In the genomic region with DNA sequence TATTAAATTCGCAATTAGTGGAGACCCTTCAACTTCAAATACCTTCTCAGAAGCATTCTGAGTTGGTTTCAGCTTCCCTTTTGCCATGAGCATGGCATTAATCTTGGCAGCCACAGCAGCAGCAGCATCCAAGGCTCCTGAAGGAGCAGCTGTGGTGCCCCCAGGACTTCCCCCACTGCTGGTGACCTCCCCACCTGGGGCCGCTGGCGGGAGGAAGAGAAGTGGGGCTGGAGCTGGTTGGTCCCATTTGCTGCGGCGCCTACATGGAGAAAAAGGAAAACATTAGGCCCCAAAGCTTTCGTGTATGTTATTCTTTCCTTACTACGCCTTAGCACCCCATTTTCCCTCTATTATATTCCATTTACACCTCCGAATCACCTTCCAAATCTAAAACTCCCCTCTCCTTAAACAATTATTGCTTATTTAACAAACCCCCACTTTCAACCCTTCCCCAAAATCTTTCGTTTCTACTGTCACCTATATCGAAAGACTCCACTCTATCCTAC, we compare ENCODE assay signal across 10 cellular contexts. TPM values are rescaled to one million over a fixed set of nuclear protein-coding genes. Genes with fewer than 3 reads are reported as not detected.
DNase-seq lines count a peak whose midpoint lies in the region; ATAC-seq, FAIRE-seq and TF ChIP-seq lines count a peak whose summit lies in the region.
"Had no signal": no experiment of that assay in that cellular context is flagged by ENCODE, and none has a peak within 500 bp of the region (broad histone marks: within the 10 kb centered on the region; RNA-seq: fewer than 3 reads in every experiment).

No MANE protein-coding gene starts in this region.

- no peak overlapping the region for H3K4me3 Mint-ChIP-seq in activated T-helper 1 cell treated with anti-CD3 and anti-CD28 coated beads, Interleukin-12 subunit alpha, Interleukin-12 subunit beta, Interleukin-2, Interleukin-4 antibody, amounts not matched to agents 30 ng/mL and 10 ng/mL and 1 ng/mL, durations not matched to agents 14 hours and 24 hours and 36 hours
- no peak overlapping the region for H3K4me3 Mint-ChIP-seq in activated T-helper 2 cell treated with anti-CD3 and anti-CD28 coated beads, Interferon-gamma antibody, Interleukin-2, Interleukin-4, amounts not matched to agents 10 μg/mL and 5 μg/mL and 100 μg/mL, durations not matched to agents 14 hours and 24 hours and 36 hours (ENCODE audit: low read depth)
- H3K4me3 Mint-ChIP-seq: activated naive CD8-positive, alpha-beta T cell had no signal

- peak overlapping the region; percentile 96 for H2AK5ac ChIP-seq in mesenchymal stem cell (ENCODE audit: low read length, severe bottlenecking)

- TF ChIP-seq EP300 in A549 (IDR thresholded peaks at IDR 0.05), result no peak

- in situ Hi-C loops in brain microvascular endothelial cell (cut with HindIII; ENCODE audit: low pct_ligation_motif_present, low sequenced_read_pairs), result no loop called here

- H3K27ac ChIP-seq in A549 (peak overlapping the region; percentile 91 to 94), brain microvascular endothelial cell (peak overlapping the region; percentile 87), mesenchymal stem cell (ENCODE audit: low read length, poor library complexity, severe bottlenecking) (peak overlapping the region; percentile 90)

- H2BK5ac ChIP-seq in mesenchymal stem cell (ENCODE audit: low read depth, low read length, poor library complexity, severe bottlenecking), result peak overlapping the region; percentile 93

- no peak for FAIRE-seq in A549 (lab: Jason Lieb, UNC)

- DNase-seq in A549 (ENCODE audit: low read depth in 1 of 2, low spot score in 1 of 2) (no peak), H7 (peak; percentile 53), brain microvascular endothelial cell (no peak), mesenchymal stem cell (no peak)
- DNase-seq in activated T-helper 1 cell treated with anti-CD3 and anti-CD28 coated beads, Interleukin-12 subunit alpha, Interleukin-12 subunit beta, Interleukin-2, Interleukin-4 antibody, amounts not matched to agents 30 ng/mL and 10 ng/mL and 1 ng/mL, durations not matched to agents 14 hours and 24 hours and 36 hours (ENCODE audit: low spot score), result no peak
- no peak for DNase-seq in central memory CD4-positive, alpha-beta T cell
- DNase-seq in activated T-helper 2 cell treated with anti-CD3 and anti-CD28 coated beads, Interferon-gamma antibody, Interleukin-2, Interleukin-4, amounts not matched to agents 10 μg/mL and 5 μg/mL and 100 μg/mL, durations not matched to agents 14 hours and 24 hours and 36 hours (ENCODE audit: low spot score), result no peak

- intact Hi-C loops in activated T-helper 1 cell treated with anti-CD3 and anti-CD28 coated beads, Interleukin-12 subunit alpha, Interleukin-12 subunit beta, Interleukin-2, Interleukin-4 antibody, amounts not matched to agents 30 ng/mL and 10 ng/mL and 1 ng/mL, durations not matched to agents 14 hours and 24 hours and 36 hours (cut with micrococcal nuclease), result loop anchor here (1.0 to 10.0 kb wide), 11 partner anchors 13 to 401 kb away; a partner anchor contains a TSS
- intact Hi-C loops in activated T-helper 2 cell treated with anti-CD3 and anti-CD28 coated beads, Interferon-gamma antibody, Interleukin-2, Interleukin-4, amounts not matched to agents 10 μg/mL and 5 μg/mL and 100 μg/mL, durations not matched to agents 14 hours and 24 hours and 36 hours (cut with micrococcal nuclease), result loop anchor here (1.0 kb wide), 3 partner anchors 44 to 121 kb away; a partner anchor contains a TSS

- H3K27me3 ChIP-seq in H7 (ENCODE audit: control insufficient read depth, insufficient read depth, low read length) (no peaks in the 10 kb centered on the region), brain microvascular endothelial cell (replicated peaks) (no peaks in the 10 kb centered on the region), mesenchymal stem cell (ENCODE audit: control insufficient read depth in 1 of 2, insufficient read depth in 1 of 2, low read length in 2 of 2) (no peaks in the 10 kb centered on the region)

- H3K79me1 ChIP-seq in mesenchymal stem cell (replicated peaks; ENCODE audit: low read length, poor library complexity, severe bottlenecking), result peaks cover 3% of the 10 kb centered on the region

- POLR2A ChIA-PET in A549 (lab: Yijun Ruan, JAX), result interaction anchor here (0.6 to 1.9 kb wide), 12 partner anchors 10 to 279 kb away, joined by 3 to 10 read pairs (median 4); a partner anchor contains a TSS

- peak overlapping the region in 1 of 2 experiments; percentile 99 for H3K23ac ChIP-seq in mesenchymal stem cell (ENCODE audit: low read length in 2 of 2)

- H3K27ac Mint-ChIP-seq in activated T-helper 1 cell treated with anti-CD3 and anti-CD28 coated beads, Interleukin-12 subunit alpha, Interleukin-12 subunit beta, Interleukin-2, Interleukin-4 antibody, amounts not matched to agents 30 ng/mL and 10 ng/mL and 1 ng/mL, durations not matched to agents 14 hours and 24 hours and 36 hours, result no peak overlapping the region
- no peak overlapping the region for H3K27ac Mint-ChIP-seq in activated T-helper 2 cell treated with anti-CD3 and anti-CD28 coated beads, Interferon-gamma antibody, Interleukin-2, Interleukin-4, amounts not matched to agents 10 μg/mL and 5 μg/mL and 100 μg/mL, durations not matched to agents 14 hours and 24 hours and 36 hours

- H3K4me2 ChIP-seq in A549 (peak overlapping the region; percentile 88), mesenchymal stem cell (ENCODE audit: low read length, poor library complexity, severe bottlenecking) (peak overlapping the region; percentile 98)

- peak in 1 of 2 experiments; percentile 8; a peak in 1 of 6 replicates for ATAC-seq in A549
- no peak for ATAC-seq in HG03457 (IDR thresholded peaks at IDR 0.05; ENCODE audit: unreplicated experiment)

- peak overlapping the region; percentile 90 to 100 for H3K18ac ChIP-seq in mesenchymal stem cell (ENCODE audit: low read depth in 1 of 2, low read length in 2 of 2)

- TF ChIP-seq POLR2A in A549 (IDR thresholded peaks at IDR 0.05; ENCODE audit: low read length), result no peak

- H3K9ac ChIP-seq in mesenchymal stem cell (ENCODE audit: low read length), result peak overlapping the region; percentile 98

- no peak overlapping the region for H2BK15ac ChIP-seq in mesenchymal stem cell (ENCODE audit: low read depth, poor library complexity, severe bottlenecking)

- CTCF ChIA-PET in A549 (lab: Yijun Ruan, JAX), result interaction anchor here (0.5 to 3.4 kb wide), 6 partner anchors 13 to 132 kb away, joined by 3 to 21 read pairs (median 6); a partner anchor contains a TSS

- no peaks in the 10 kb centered on the region for H3K9me3 Mint-ChIP-seq in activated T-helper 1 cell treated with anti-CD3 and anti-CD28 coated beads, Interleukin-12 subunit alpha, Interleukin-12 subunit beta, Interleukin-2, Interleukin-4 antibody, amounts not matched to agents 30 ng/mL and 10 ng/mL and 1 ng/mL, durations not matched to agents 14 hours and 24 hours and 36 hours
- no peaks in the 10 kb centered on the region for H3K9me3 Mint-ChIP-seq in activated T-helper 2 cell treated with anti-CD3 and anti-CD28 coated beads, Interferon-gamma antibody, Interleukin-2, Interleukin-4, amounts not matched to agents 10 μg/mL and 5 μg/mL and 100 μg/mL, durations not matched to agents 14 hours and 24 hours and 36 hours

- H3K4me1 ChIP-seq in A549, result peaks cover 43% of the 10 kb centered on the region
- peaks cover 14% of the 10 kb centered on the region for H3K4me1 ChIP-seq in mesenchymal stem cell (ENCODE audit: control insufficient read depth, insufficient read depth, low read depth, low read length)

- H3K4me3 ChIP-seq in A549 (peak overlapping the region; percentile 81), H7 (ENCODE audit: insufficient read depth, low read depth, low read length) (peak overlapping the region; percentile 87), brain microvascular endothelial cell (ENCODE audit: low read depth, low read length) (peak overlapping the region; percentile 97), mesenchymal stem cell (ENCODE audit: insufficient read depth in 1 of 2, low read depth in 1 of 2, low read length in 2 of 2) (peak overlapping the region; percentile 92 to 98)

- TF ChIP-seq CTCF in A549 (IDR thresholded peaks at IDR 0.05) (no peak), brain microvascular endothelial cell (IDR thresholded peaks at IDR 0.05; ENCODE audit: low read depth, low read length, missing control alignments) (no peak)

- WGBS in A549 (ENCODE audit: missing lambda C conversion rate), result 1% methylated on average over 10 of the region's 10 CpGs
- WGBS in mesenchymal stem cell, result 13% methylated on average over 8 of the region's 10 CpGs

- peaks cover 29% of the 10 kb centered on the region for H3K36me3 Mint-ChIP-seq in activated T-helper 1 cell treated with anti-CD3 and anti-CD28 coated beads, Interleukin-12 subunit alpha, Interleukin-12 subunit beta, Interleukin-2, Interleukin-4 antibody, amounts not matched to agents 30 ng/mL and 10 ng/mL and 1 ng/mL, durations not matched to agents 14 hours and 24 hours and 36 hours (ENCODE audit: low read depth)
- H3K36me3 Mint-ChIP-seq in activated T-helper 2 cell treated with anti-CD3 and anti-CD28 coated beads, Interferon-gamma antibody, Interleukin-2, Interleukin-4, amounts not matched to agents 10 μg/mL and 5 μg/mL and 100 μg/mL, durations not matched to agents 14 hours and 24 hours and 36 hours (ENCODE audit: low read depth), result peaks cover 36% of the 10 kb centered on the region

- H3K27me3 Mint-ChIP-seq in activated T-helper 1 cell treated with anti-CD3 and anti-CD28 coated beads, Interleukin-12 subunit alpha, Interleukin-12 subunit beta, Interleukin-2, Interleukin-4 antibody, amounts not matched to agents 30 ng/mL and 10 ng/mL and 1 ng/mL, durations not matched to agents 14 hours and 24 hours and 36 hours (ENCODE audit: insufficient read depth), result no peaks in the 10 kb centered on the region
- H3K27me3 Mint-ChIP-seq in activated T-helper 2 cell treated with anti-CD3 and anti-CD28 coated beads, Interferon-gamma antibody, Interleukin-2, Interleukin-4, amounts not matched to agents 10 μg/mL and 5 μg/mL and 100 μg/mL, durations not matched to agents 14 hours and 24 hours and 36 hours (ENCODE audit: low read depth), result no peaks in the 10 kb centered on the region
- H3K27me3 Mint-ChIP-seq: activated naive CD8-positive, alpha-beta T cell had no signal

- no peak overlapping the region for H4K91ac ChIP-seq in mesenchymal stem cell (ENCODE audit: low read length)

- peak overlapping the region; percentile 42 for H2BK120ac ChIP-seq in mesenchymal stem cell (ENCODE audit: low read depth, low read length)

- TF ChIP-seq RAD21 in A549 (conservative IDR thresholded peaks at IDR 0.05 in 1 of 2, IDR thresholded peaks at IDR 0.05 in 1 of 2), result no peak

- no peaks in the 10 kb centered on the region for H3K9me3 ChIP-seq in A549
- H3K9me3 ChIP-seq in mesenchymal stem cell (ENCODE audit: control insufficient read depth, low read length), result no peaks in the 10 kb centered on the region

- peak overlapping the region; percentile 100 for H4K8ac ChIP-seq in mesenchymal stem cell (ENCODE audit: low read length)

- H2AFZ ChIP-seq in mesenchymal stem cell (ENCODE audit: low read depth, low read length), result no peak overlapping the region

- H3K36me3 ChIP-seq in H7 (replicated peaks; ENCODE audit: control insufficient read depth, insufficient read depth, low read length) (peaks cover 27% of the 10 kb centered on the region), brain microvascular endothelial cell (replicated peaks) (peaks cover 33% of the 10 kb centered on the region), mesenchymal stem cell (ENCODE audit: control insufficient read depth in 1 of 2, insufficient read depth in 2 of 2, low read depth in 1 of 2, low read length in 2 of 2) (peaks cover 23 to 43% of the 10 kb centered on the region in 2 experiments)

- peaks cover 43% of the 10 kb centered on the region for H3K4me1 Mint-ChIP-seq in activated T-helper 1 cell treated with anti-CD3 and anti-CD28 coated beads, Interleukin-12 subunit alpha, Interleukin-12 subunit beta, Interleukin-2, Interleukin-4 antibody, amounts not matched to agents 30 ng/mL and 10 ng/mL and 1 ng/mL, durations not matched to agents 14 hours and 24 hours and 36 hours (ENCODE audit: low read depth)
- peaks cover 32% of the 10 kb centered on the region for H3K4me1 Mint-ChIP-seq in activated T-helper 2 cell treated with anti-CD3 and anti-CD28 coated beads, Interferon-gamma antibody, Interleukin-2, Interleukin-4, amounts not matched to agents 10 μg/mL and 5 μg/mL and 100 μg/mL, durations not matched to agents 14 hours and 24 hours and 36 hours (ENCODE audit: low read depth)

- peak overlapping the region in 1 of 2 experiments; percentile 32 for H3K14ac ChIP-seq in mesenchymal stem cell (ENCODE audit: low read length in 2 of 2)

- no peak overlapping the region for H2BK12ac ChIP-seq in mesenchymal stem cell (ENCODE audit: low read length in 2 of 2)

- H3K4ac ChIP-seq in mesenchymal stem cell (ENCODE audit: low read depth in 1 of 2, low read length in 2 of 2), result peak overlapping the region; percentile 93 to 99

RNA-seq across cellular contexts. Expression of a gene that starts 0.6 kb away (rescaled TPM):
- polyA plus RNA-seq in A549 (2011; rRNA removed) (69.9 and 72.3 TPM in 2 replicates), A549 (2017; fragmentation: RNase III; extraction: RNeasy Plus Mini Kit Qiagen cat#74134 plus additional on column Dnase treatment) (35.7 to 37.9 TPM (median 37.7 TPM) in 3 replicates)
- polyA plus RNA-seq in A549 (2012; cell fraction: cytosol; rRNA removed), result 22.6 and 30.2 TPM in 2 replicates
- polyA plus RNA-seq in A549 (2012; cell fraction: nucleus; rRNA removed), result 52.1 and 67.4 TPM in 2 replicates
- 58.0 and 90.2 TPM in 2 replicates for polyA minus RNA-seq in A549 (2011; rRNA and poly(A)+ RNA removed)
- 58.4 and 78.1 TPM in 2 replicates for total RNA-seq in H7 (2014; rRNA removed; shearing (Covaris generic))
- polyA plus RNA-seq in mesenchymal stem cell (2013, experiment 1 of 2), result 18.9 TPM
- polyA plus RNA-seq in mesenchymal stem cell (2013, experiment 2 of 2), result 17.3 TPM
- 80.1 and 81.8 TPM in 2 replicates for total RNA-seq in activated T-helper 1 cell treated with anti-CD3 and anti-CD28 coated beads, Interleukin-12 subunit alpha, Interleukin-12 subunit beta, Interleukin-2, Interleukin-4 antibody, amounts not matched to agents 30 ng/mL and 10 ng/mL and 1 ng/mL, durations not matched to agents 14 hours and 24 hours and 36 hours
- 78.4 and 83.5 TPM in 2 replicates for total RNA-seq in activated T-helper 2 cell treated with anti-CD3 and anti-CD28 coated beads, Interferon-gamma antibody, Interleukin-2, Interleukin-4, amounts not matched to agents 10 μg/mL and 5 μg/mL and 100 μg/mL, durations not matched to agents 14 hours and 24 hours and 36 hours

RNA-seq across cellular contexts. Expression of a gene that starts 7.8 kb away (rescaled TPM):
- polyA plus RNA-seq in A549 (2011; rRNA removed) (0.12 TPM in 1 of 2 replicates, not detected in the other), A549 (2017; fragmentation: RNase III; extraction: RNeasy Plus Mini Kit Qiagen cat#74134 plus additional on column Dnase treatment) (0.06 TPM in 1 of 3 replicates, not detected in the others)
- 0.03 and 0.05 TPM in 2 replicates for polyA plus RNA-seq in A549 (2012; cell fraction: cytosol; rRNA removed)
- polyA plus RNA-seq in A549 (2012; cell fraction: nucleus; rRNA removed), result 0.07 TPM in 1 of 2 replicates, not detected in the other
- polyA minus RNA-seq in A549 (2011; rRNA and poly(A)+ RNA removed), result not detected in 2 replicates
- not detected in 2 replicates for total RNA-seq in H7 (2014; rRNA removed; shearing (Covaris generic))
- not detected for polyA plus RNA-seq in mesenchymal stem cell (2013, experiment 1 of 2)
- polyA plus RNA-seq in mesenchymal stem cell (2013, experiment 2 of 2), result not detected
- total RNA-seq in activated T-helper 1 cell treated with anti-CD3 and anti-CD28 coated beads, Interleukin-12 subunit alpha, Interleukin-12 subunit beta, Interleukin-2, Interleukin-4 antibody, amounts not matched to agents 30 ng/mL and 10 ng/mL and 1 ng/mL, durations not matched to agents 14 hours and 24 hours and 36 hours, result 0.16 TPM in 1 of 2 replicates, not detected in the other
- total RNA-seq in activated T-helper 2 cell treated with anti-CD3 and anti-CD28 coated beads, Interferon-gamma antibody, Interleukin-2, Interleukin-4, amounts not matched to agents 10 μg/mL and 5 μg/mL and 100 μg/mL, durations not matched to agents 14 hours and 24 hours and 36 hours, result not detected in 2 replicates
- total RNA-seq: M059J had no signal

RNA-seq across cellular contexts. Expression of a gene that starts 22.5 kb away (rescaled TPM):
- polyA plus RNA-seq in A549 (2011; rRNA removed), result 48.1 and 51.9 TPM in 2 replicates
- 16.8 and 17.2 TPM in 2 replicates for polyA plus RNA-seq in A549 (2012; cell fraction: cytosol; rRNA removed)
- 10.3 and 14.4 TPM in 2 replicates for polyA plus RNA-seq in A549 (2012; cell fraction: nucleus; rRNA removed)
- polyA plus RNA-seq in A549 (2017; fragmentation: RNase III; extraction: RNeasy Plus Mini Kit Qiagen cat#74134 plus additional on column Dnase treatment), result 19.2 to 23.6 TPM (median 20.4 TPM) in 3 replicates
- 30.5 and 44.6 TPM in 2 replicates for polyA minus RNA-seq in A549 (2011; rRNA and poly(A)+ RNA removed)
- total RNA-seq in H7 (2014; rRNA removed; shearing (Covaris generic)), result 39.1 and 47.1 TPM in 2 replicates
- polyA plus RNA-seq in mesenchymal stem cell (2013, experiment 1 of 2), result 33.9 TPM
- 33.9 TPM for polyA plus RNA-seq in mesenchymal stem cell (2013, experiment 2 of 2)
- total RNA-seq in activated T-helper 1 cell treated with anti-CD3 and anti-CD28 coated beads, Interleukin-12 subunit alpha, Interleukin-12 subunit beta, Interleukin-2, Interleukin-4 antibody, amounts not matched to agents 30 ng/mL and 10 ng/mL and 1 ng/mL, durations not matched to agents 14 hours and 24 hours and 36 hours, result 20.2 and 22.3 TPM in 2 replicates
- total RNA-seq in activated T-helper 2 cell treated with anti-CD3 and anti-CD28 coated beads, Interferon-gamma antibody, Interleukin-2, Interleukin-4, amounts not matched to agents 10 μg/mL and 5 μg/mL and 100 μg/mL, durations not matched to agents 14 hours and 24 hours and 36 hours, result 20.0 and 27.0 TPM in 2 replicates

RNA-seq across cellular contexts. Expression of a gene that starts 44.7 kb away (rescaled TPM):
- polyA plus RNA-seq in A549 (2011; rRNA removed) (67.4 and 69.1 TPM in 2 replicates), A549 (2017; fragmentation: RNase III; extraction: RNeasy Plus Mini Kit Qiagen cat#74134 plus additional on column Dnase treatment) (21.3 to 21.5 TPM (median 21.5 TPM) in 3 replicates)
- polyA plus RNA-seq in A549 (2012; cell fraction: cytosol; rRNA removed), result 22.8 and 23.2 TPM in 2 replicates
- 66.0 and 69.8 TPM in 2 replicates for polyA plus RNA-seq in A549 (2012; cell fraction: nucleus; rRNA removed)
- 84.0 and 96.7 TPM in 2 replicates for polyA minus RNA-seq in A549 (2011; rRNA and poly(A)+ RNA removed)
- total RNA-seq in H7 (2014; rRNA removed; shearing (Covaris generic)), result 97.1 and 104 TPM in 2 replicates
- polyA plus RNA-seq in mesenchymal stem cell (2013, experiment 1 of 2), result 58.9 TPM
- 55.6 TPM for polyA plus RNA-seq in mesenchymal stem cell (2013, experiment 2 of 2)
- 221 and 222 TPM in 2 replicates for total RNA-seq in activated T-helper 1 cell treated with anti-CD3 and anti-CD28 coated beads, Interleukin-12 subunit alpha, Interleukin-12 subunit beta, Interleukin-2, Interleukin-4 antibody, amounts not matched to agents 30 ng/mL and 10 ng/mL and 1 ng/mL, durations not matched to agents 14 hours and 24 hours and 36 hours
- 211 and 216 TPM in 2 replicates for total RNA-seq in activated T-helper 2 cell treated with anti-CD3 and anti-CD28 coated beads, Interferon-gamma antibody, Interleukin-2, Interleukin-4, amounts not matched to agents 10 μg/mL and 5 μg/mL and 100 μg/mL, durations not matched to agents 14 hours and 24 hours and 36 hours
